Comparison of ENCODE assay signal across 37 cellular contexts in genomic region chr6:52739134-52739533, GRCh38. TPM values are rescaled to one million over a fixed set of nuclear protein-coding genes. Genes with fewer than 3 reads are reported as not detected.
"Had no signal": no experiment of that assay in that cellular context is flagged by ENCODE, and none has a peak within 500 bp of the region (broad histone marks: within the 10 kb centered on the region; RNA-seq: fewer than 3 reads in every experiment).

No MANE protein-coding gene starts in this region.

- H3K4me3 Mint-ChIP-seq: activated B cell treated with CpG ODN at 0.5 μM for 24 hours; activated CD4-positive, alpha-beta memory T cell treated with anti-CD3 and anti-CD28 coated beads for 36 hours; activated CD4-positive, alpha-beta T cell treated with anti-CD3 and anti-CD28 coated beads, Interleukin-2, amount 10 ng/mL, durations not matched to agents 24 days and 14 days; activated CD8-positive, alpha-beta memory T cell treated with anti-CD3 and anti-CD28 coated beads, Interleukin-2, amount 10 ng/mL, durations not matched to agents 7 days and 5 days; activated CD8-positive, alpha-beta T cell treated with anti-CD3 and anti-CD28 coated beads, Interleukin-2, amount 10 ng/mL, durations not matched to agents 7 days and 5 days; activated naive CD4-positive, alpha-beta T cell treated with anti-CD3 and anti-CD28 coated beads, Interleukin-2, amount 10 ng/mL, durations not matched to agents 7 days and 5 days; activated naive CD4-positive, alpha-beta T cell treated with anti-CD3 and anti-CD28 coated beads, Interleukin-2, amount 50 U/mL, for 24 hours; activated naive CD8-positive, alpha-beta T cell; activated naive CD8-positive, alpha-beta T cell treated with anti-CD3 and anti-CD28 coated beads, Interleukin-2, amount 10 ng/mL, durations not matched to agents 7 days and 5 days; activated naive CD8-positive, alpha-beta T cell treated with anti-CD3 and anti-CD28 coated beads, Interleukin-2, amount 50 U/mL, for 24 hours; activated T-cell treated with anti-CD3 and anti-CD28 coated beads, Interleukin-2, amount 50 U/mL, for 24 hours; T-helper 1 cell treated with Interleukin-12 subunit alpha and Interleukin-12 subunit beta and Interleukin-4 antibody, amounts not matched to agents 30 μg/mL and 1 μg/mL, for 36 hours; T-helper 2 cell treated with Interferon-gamma antibody and Interleukin-4, amounts not matched to agents 5 μg/mL and 100 μg/mL, for 36 hours had no signal

- H3K27ac ChIP-seq: ascending aorta, brain microvascular endothelial cell, breast epithelium, VCaP had no signal

- H3K4me1 ChIP-seq: ascending aorta, breast epithelium had no signal

- H3K4me1 Mint-ChIP-seq: activated B cell treated with CpG ODN at 0.5 μM for 24 hours; activated CD4-positive, alpha-beta T cell treated with anti-CD3 and anti-CD28 coated beads, Interleukin-2, amount 10 ng/mL, durations not matched to agents 24 days and 14 days; activated CD8-positive, alpha-beta memory T cell treated with anti-CD3 and anti-CD28 coated beads, Interleukin-2, amount 10 ng/mL, durations not matched to agents 7 days and 5 days; activated naive CD4-positive, alpha-beta T cell treated with anti-CD3 and anti-CD28 coated beads, Interleukin-2, amount 10 ng/mL, durations not matched to agents 7 days and 5 days; activated naive CD4-positive, alpha-beta T cell treated with anti-CD3 and anti-CD28 coated beads, Interleukin-2, amount 50 U/mL, for 24 hours; activated naive CD8-positive, alpha-beta T cell treated with anti-CD3 and anti-CD28 coated beads, Interleukin-2, amount 10 ng/mL, durations not matched to agents 7 days and 5 days; activated naive CD8-positive, alpha-beta T cell treated with anti-CD3 and anti-CD28 coated beads, Interleukin-2, amount 50 U/mL, for 24 hours had no signal

- H3K27me3 Mint-ChIP-seq: activated naive CD8-positive, alpha-beta T cell treated with anti-CD3 and anti-CD28 coated beads, Interleukin-2, amount 50 U/mL, for 24 hours had no signal

- H3K9me3 Mint-ChIP-seq: activated naive CD4-positive, alpha-beta T cell treated with anti-CD3 and anti-CD28 coated beads, Interleukin-2, amount 10 ng/mL, durations not matched to agents 7 days and 5 days; activated naive CD8-positive, alpha-beta T cell treated with anti-CD3 and anti-CD28 coated beads, Interleukin-2, amount 10 ng/mL, durations not matched to agents 7 days and 5 days; activated naive CD8-positive, alpha-beta T cell treated with anti-CD3 and anti-CD28 coated beads, Interleukin-2, amount 50 U/mL, for 24 hours; activated T-helper 2 cell treated with anti-CD3 and anti-CD28 coated beads, Interferon-gamma antibody, Interleukin-2, Interleukin-4, amounts not matched to agents 10 μg/mL and 5 μg/mL and 100 μg/mL, durations not matched to agents 14 hours and 24 hours and 36 hours; T-helper 1 cell treated with Interleukin-12 subunit alpha and Interleukin-12 subunit beta and Interleukin-4 antibody, amounts not matched to agents 30 μg/mL and 1 μg/mL, for 36 hours; T-helper 2 cell treated with Interferon-gamma antibody and Interleukin-4, amounts not matched to agents 5 μg/mL and 100 μg/mL, for 36 hours had no signal

- H3K4me3 ChIP-seq: ascending aorta, breast epithelium had no signal

- H3K36me3 ChIP-seq: ascending aorta, brain microvascular endothelial cell, breast epithelium had no signal

- H3K27me3 ChIP-seq: ascending aorta, brain microvascular endothelial cell, breast epithelium had no signal

- H3K27ac Mint-ChIP-seq: activated B cell treated with CpG ODN at 0.5 μM for 24 hours; activated CD4-positive, alpha-beta memory T cell treated with anti-CD3 and anti-CD28 coated beads for 36 hours; activated CD4-positive, alpha-beta T cell treated with anti-CD3 and anti-CD28 coated beads, Interleukin-2, amount 10 ng/mL, durations not matched to agents 24 days and 14 days; activated CD8-positive, alpha-beta memory T cell treated with anti-CD3 and anti-CD28 coated beads, Interleukin-2, amount 10 ng/mL, durations not matched to agents 7 days and 5 days; activated CD8-positive, alpha-beta T cell treated with anti-CD3 and anti-CD28 coated beads, Interleukin-2, amount 10 ng/mL, durations not matched to agents 7 days and 5 days; activated naive CD4-positive, alpha-beta T cell treated with anti-CD3 and anti-CD28 coated beads, Interleukin-2, amount 10 ng/mL, durations not matched to agents 7 days and 5 days; activated naive CD4-positive, alpha-beta T cell treated with anti-CD3 and anti-CD28 coated beads, Interleukin-2, amount 50 U/mL, for 24 hours; activated naive CD8-positive, alpha-beta T cell; activated naive CD8-positive, alpha-beta T cell treated with anti-CD3 and anti-CD28 coated beads, Interleukin-2, amount 10 ng/mL, durations not matched to agents 7 days and 5 days; activated naive CD8-positive, alpha-beta T cell treated with anti-CD3 and anti-CD28 coated beads, Interleukin-2, amount 50 U/mL, for 24 hours; activated T-cell treated with anti-CD3 and anti-CD28 coated beads, Interleukin-2, amount 50 U/mL, for 24 hours; activated T-helper 2 cell treated with anti-CD3 and anti-CD28 coated beads, Interferon-gamma antibody, Interleukin-2, Interleukin-4, amounts not matched to agents 10 μg/mL and 5 μg/mL and 100 μg/mL, durations not matched to agents 14 hours and 24 hours and 36 hours; T-helper 1 cell treated with Interleukin-12 subunit alpha and Interleukin-12 subunit beta and Interleukin-4 antibody, amounts not matched to agents 30 μg/mL and 1 μg/mL, for 36 hours; T-helper 2 cell treated with Interferon-gamma antibody and Interleukin-4, amounts not matched to agents 5 μg/mL and 100 μg/mL, for 36 hours had no signal

- H3K9me3 ChIP-seq: ascending aorta, breast epithelium had no signal

- DNase-seq: activated B cell treated with CpG ODN at 0.5 μM for 24 hours; activated CD4-positive, alpha-beta memory T cell treated with anti-CD3 and anti-CD28 coated beads for 36 hours; activated CD4-positive, alpha-beta T cell treated with anti-CD3 and anti-CD28 coated beads for 4 hours; activated CD4-positive, alpha-beta T cell treated with anti-CD3 and anti-CD28 coated beads, Interleukin-2, amount 10 ng/mL, durations not matched to agents 24 days and 14 days; activated CD4-positive, alpha-beta T cell treated with anti-CD3 and anti-CD28 coated beads, Interleukin-2, amount 50 U/mL, for 1 hour; activated CD4-positive, alpha-beta T cell treated with anti-CD3 and anti-CD28 coated beads, Interleukin-2, amount 50 U/mL, for 4 hours; activated CD4-positive, CD25-positive, alpha-beta regulatory T cell treated with anti-CD3 and anti-CD28 coated beads, Interleukin-2, amount 50 U/mL, for 72 hours; activated CD8-positive, alpha-beta memory T cell treated with anti-CD3 and anti-CD28 coated beads for 24 hours; activated CD8-positive, alpha-beta memory T cell treated with anti-CD3 and anti-CD28 coated beads, Interleukin-2, amount 10 ng/mL, durations not matched to agents 7 days and 5 days; activated CD8-positive, alpha-beta memory T cell treated with anti-CD3 and anti-CD28 coated beads, Interleukin-2, amount 50 U/mL, for 48 hours; activated CD8-positive, alpha-beta T cell treated with anti-CD3 and anti-CD28 coated beads, Interleukin-2, amount 10 ng/mL, durations not matched to agents 7 days and 5 days; activated effector memory CD4-positive, alpha-beta T cell treated with Interleukin-2 at 50 U/mL for 16 hours; activated gamma-delta T cell; activated naive CD4-positive, alpha-beta T cell treated with anti-CD3 and anti-CD28 coated beads, Interleukin-2, amount 10 ng/mL, durations not matched to agents 7 days and 5 days; activated naive CD4-positive, alpha-beta T cell treated with Interleukin-2 at 50 U/mL for 16 hours; activated naive CD8-positive, alpha-beta T cell treated with anti-CD3 and anti-CD28 coated beads, Interleukin-2, amount 10 ng/mL, durations not matched to agents 7 days and 5 days; activated naive CD8-positive, alpha-beta T cell treated with anti-CD3 and anti-CD28 coated beads, Interleukin-2, amount 50 U/mL, for 24 hours; activated T-cell treated with anti-CD3 and anti-CD28 coated beads, Interleukin-2, amount 50 U/mL, for 24 hours; activated T-cell treated with anti-CD3 and anti-CD28 coated beads, Interleukin-2, amount 50 U/mL, for 48 hours; amygdala; anterior cingulate cortex; brain microvascular endothelial cell; central memory CD4-positive, alpha-beta T cell; T-helper 1 cell; T-helper 2 cell; T-helper 9 cell had no signal

- ATAC-seq: activated CD8-positive, alpha-beta memory T cell treated with anti-CD3 and anti-CD28 coated beads, Interleukin-2, amount 10 ng/mL, durations not matched to agents 7 days and 5 days; activated CD8-positive, alpha-beta T cell treated with anti-CD3 and anti-CD28 coated beads, Interleukin-2, amount 10 ng/mL, durations not matched to agents 7 days and 5 days; activated naive CD8-positive, alpha-beta T cell treated with anti-CD3 and anti-CD28 coated beads, Interleukin-2, amount 50 U/mL, for 24 hours had no signal

- H3K36me3 Mint-ChIP-seq: activated CD4-positive, alpha-beta memory T cell treated with anti-CD3 and anti-CD28 coated beads for 36 hours; activated CD8-positive, alpha-beta memory T cell treated with anti-CD3 and anti-CD28 coated beads, Interleukin-2, amount 10 ng/mL, durations not matched to agents 7 days and 5 days; activated naive CD4-positive, alpha-beta T cell treated with anti-CD3 and anti-CD28 coated beads, Interleukin-2, amount 10 ng/mL, durations not matched to agents 7 days and 5 days; activated naive CD8-positive, alpha-beta T cell; activated naive CD8-positive, alpha-beta T cell treated with anti-CD3 and anti-CD28 coated beads, Interleukin-2, amount 10 ng/mL, durations not matched to agents 7 days and 5 days had no signal

- FAIRE-seq: TTC549 had no signal

RNA-seq across cellular contexts. Expression of gene GSTA2, which starts 24.1 kb away (rescaled TPM):
- total RNA-seq: activated B cell treated with CpG ODN at 0.5 μM for 24 hours; activated CD4-positive, alpha-beta memory T cell treated with anti-CD3 and anti-CD28 coated beads for 36 hours; activated CD4-positive, alpha-beta T cell treated with anti-CD3 and anti-CD28 coated beads, Interleukin-2, amount 10 ng/mL, durations not matched to agents 24 days and 14 days; activated CD8-positive, alpha-beta memory T cell treated with anti-CD3 and anti-CD28 coated beads, Interleukin-2, amount 10 ng/mL, durations not matched to agents 7 days and 5 days; activated CD8-positive, alpha-beta T cell treated with anti-CD3 and anti-CD28 coated beads, Interleukin-2, amount 10 ng/mL, durations not matched to agents 7 days and 5 days; activated naive CD8-positive, alpha-beta T cell treated with anti-CD3 and anti-CD28 coated beads, Interleukin-2, amount 10 ng/mL, durations not matched to agents 7 days and 5 days; activated T-helper 2 cell treated with anti-CD3 and anti-CD28 coated beads, Interferon-gamma antibody, Interleukin-2, Interleukin-4, amounts not matched to agents 10 μg/mL and 5 μg/mL and 100 μg/mL, durations not matched to agents 14 hours and 24 hours and 36 hours; ascending aorta; breast epithelium; cardiac septum; chondrocyte had no signal
